16 cellular contexts compared by ENCODE assay signal in the genomic region with DNA sequence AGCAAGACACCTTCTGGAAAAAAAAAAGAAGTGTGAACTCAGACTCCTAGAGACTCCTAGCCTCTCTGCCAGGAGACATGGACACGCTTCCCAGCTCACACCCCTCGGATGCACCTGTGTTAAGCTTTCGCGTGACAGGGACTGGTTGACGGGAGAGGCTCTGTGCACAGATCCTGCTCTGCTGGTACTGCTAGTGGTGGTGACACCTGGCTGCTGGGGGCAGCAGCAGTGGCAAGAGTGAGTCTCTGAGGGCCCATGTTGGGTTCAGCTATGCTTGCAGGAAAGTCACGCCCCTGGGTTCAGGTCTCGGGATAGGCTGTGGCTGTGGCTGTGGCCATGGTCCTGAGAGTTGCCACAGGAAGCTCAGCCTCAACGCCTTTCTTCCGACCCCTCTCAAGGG.
A peak's percentile ranks its signal among the peaks of the same experiment; 100 is the strongest.
DNase-seq lines count a peak whose midpoint lies in the region; ATAC-seq and TF ChIP-seq lines count a peak whose summit lies in the region.
"Had no signal": no experiment of that assay in that cellular context is flagged by ENCODE, and none has a peak within 500 bp of the region (broad histone marks: within the 10 kb centered on the region; RNA-seq: fewer than 3 reads in every experiment).

No MANE protein-coding gene starts in this region.

- TF ChIP-seq CTCF in WTC11 (IDR thresholded peaks at IDR 0.05) (no peak), PC-9 (conservative IDR thresholded peaks at IDR 0.05) (no peak)

- peaks cover 7% of the 10 kb centered on the region for H3K4me1 Mint-ChIP-seq in WTC11
- H3K4me1 Mint-ChIP-seq: CD14-positive monocyte had no signal

- H3K36me3 Mint-ChIP-seq in WTC11: no peaks in the 10 kb centered on the region
- H3K36me3 Mint-ChIP-seq: CD14-positive monocyte; CD8-positive, alpha-beta T cell had no signal

- H4K91ac ChIP-seq in trophoblast cell (ENCODE audit: low read depth, low read length): no peak overlapping the region

- CTCF ChIA-PET in WTC11 (lab: Charles Lee): no interaction called here
- CTCF ChIA-PET in PC-9 (lab: Charles Lee): no interaction called here

- no TSS peak for BruUV-seq in PC-9 (replicated peaks; lab: Mats Ljungman, UMichigan)

- H2BK5ac ChIP-seq in trophoblast cell (ENCODE audit: low read depth, low read length, poor library complexity): no peak overlapping the region

- H4K8ac ChIP-seq in trophoblast cell (ENCODE audit: low read depth, low read length): no peak overlapping the region

- no peak overlapping the region for H3K4me3 ChIP-seq in trophoblast cell (ENCODE audit: low read depth, low read length)
- H3K4me3 ChIP-seq in PC-9: no peak overlapping the region
- H3K4me3 ChIP-seq: GM12878, GM23338 had no signal

- H3K27ac ChIP-seq in trophoblast cell (ENCODE audit: low read depth, low read length) (no peak overlapping the region), PC-9 (no peak overlapping the region)
- H3K27ac ChIP-seq: 22Rv1 had no signal

- H3K4me1 ChIP-seq in trophoblast cell (ENCODE audit: control insufficient read depth in 1 of 2, insufficient read depth in 2 of 2, low read length in 2 of 2): no peaks in the 10 kb centered on the region
- no peaks in the 10 kb centered on the region for H3K4me1 ChIP-seq in PC-9 (replicated peaks; ENCODE audit: insufficient read depth)

- WGBS in trophoblast cell (ENCODE audit: extremely low coverage, insufficient coverage, insufficient read length): no CpG with 5 or more reads among the region's 9 CpGs

- H3K9me2 ChIP-seq in PC-9 (ENCODE audit: insufficient read depth): no peaks in the 10 kb centered on the region

- H3K18ac ChIP-seq in trophoblast cell (ENCODE audit: low read length): no peak overlapping the region

- ATAC-seq in WTC11: no peak; the same call in 1 of the 2 replicates
- ATAC-seq: CD8-positive, alpha-beta T cell; GM12878; GM23338 had no signal

- POLR2A ChIA-PET in WTC11 (lab: Charles Lee) (interaction anchor here (0.6 to 0.7 kb wide), 2 partner anchors 198 to 256 kb away, joined by 3 read pairs; no protein-coding TSS in a partner anchor), PC-9 (lab: Charles Lee; ENCODE audit: unreplicated experiment) (interaction anchor here (0.6 kb wide), 1 partner anchor 94 kb away, joined by 4 read pairs; no protein-coding TSS in a partner anchor)

- no peaks in the 10 kb centered on the region for H3K36me3 ChIP-seq in trophoblast cell (ENCODE audit: control insufficient read depth in 1 of 2, insufficient read depth in 2 of 2, low read length in 2 of 2)
- H3K36me3 ChIP-seq in PC-9 (ENCODE audit: low read depth): no peaks in the 10 kb centered on the region

- H4K12ac ChIP-seq in trophoblast cell (ENCODE audit: low read depth, low read length): no peak overlapping the region

- H3K27me3 ChIP-seq in trophoblast cell (ENCODE audit: insufficient read depth, low read length): no peaks in the 10 kb centered on the region
- H3K27me3 ChIP-seq in PC-9 (ENCODE audit: insufficient read depth, low read depth): no peaks in the 10 kb centered on the region

- H3K79me1 ChIP-seq in trophoblast cell (ENCODE audit: low read length): no peaks in the 10 kb centered on the region

- no peaks in the 10 kb centered on the region for H3K9me3 ChIP-seq in trophoblast cell (ENCODE audit: insufficient read depth, low read depth, low read length)
- no peaks in the 10 kb centered on the region for H3K9me3 ChIP-seq in PC-9 (ENCODE audit: insufficient read depth, low read depth)

- peak; percentile 46 for DNase-seq in activated effector memory CD4-positive, alpha-beta T cell treated with anti-CD3 and anti-CD28 coated beads, Interleukin-2, amount 50 U/mL, for 16 hours
- no peak for DNase-seq in activated effector memory CD4-positive, alpha-beta T cell treated with Interleukin-2 at 50 U/mL for 16 hours
- DNase-seq in RPMI8226: peak; percentile 14
- no peak for DNase-seq in trophoblast cell
- no peak for DNase-seq in WTC11 (ENCODE audit: low spot score)
- DNase-seq in nucleus accumbens (lab: John Stamatoyannopoulos, UW): no peak
- no peak for DNase-seq in PC-9
- DNase-seq in HCEC 1CT: no peak
- DNase-seq: CD8-positive, alpha-beta T cell; COR-L47; H7; IMR-90 had no signal

- no peak overlapping the region for H3K27ac Mint-ChIP-seq in WTC11
- H3K27ac Mint-ChIP-seq: CD14-positive monocyte; CD8-positive, alpha-beta T cell; GM23338 had no signal

- H4K20me1 ChIP-seq in PC-9 (ENCODE audit: insufficient read depth): no peaks in the 10 kb centered on the region

- intact Hi-C loops in PC-9 (cut with micrococcal nuclease; ENCODE audit: unreplicated experiment): no loop called here

- no peaks in the 10 kb centered on the region for H3F3A ChIP-seq in PC-9 (ENCODE audit: insufficient read depth, low read depth)

- no peaks in the 10 kb centered on the region; the same call in 1 of the 2 replicates for H3K27me3 Mint-ChIP-seq in WTC11 (ENCODE audit: low read depth)

- H3K14ac ChIP-seq in trophoblast cell (ENCODE audit: low read length): no peak overlapping the region

- H2BK12ac ChIP-seq in trophoblast cell (ENCODE audit: low read length): no peak overlapping the region

- no peak overlapping the region for H3K4ac ChIP-seq in trophoblast cell (ENCODE audit: low read depth, low read length)

- H2AK5ac ChIP-seq in trophoblast cell (ENCODE audit: low read length): no peak overlapping the region

- no peak overlapping the region for H3K23ac ChIP-seq in trophoblast cell (ENCODE audit: low read length)

- H3K4me2 ChIP-seq in trophoblast cell (ENCODE audit: low read length) (no peak overlapping the region), PC-9 (no peak overlapping the region)
- H3K4me2 ChIP-seq: GM23338 had no signal

- H3K79me2 ChIP-seq in trophoblast cell (ENCODE audit: control insufficient read depth, insufficient read depth, low read length, poor library complexity) (no peaks in the 10 kb centered on the region), PC-9 (ENCODE audit: low read depth) (no peaks in the 10 kb centered on the region)

- peak overlapping the region; percentile 44 for H3K9ac ChIP-seq in trophoblast cell (ENCODE audit: low read length)

- H3K4me3 Mint-ChIP-seq in WTC11: no peak overlapping the region
- H3K4me3 Mint-ChIP-seq: CD14-positive monocyte; CD8-positive, alpha-beta T cell; GM23338 had no signal

- H2BK120ac ChIP-seq in trophoblast cell (ENCODE audit: insufficient read depth, low read length, poor library complexity): no peak overlapping the region

- no peaks in the 10 kb centered on the region for H3K9me3 Mint-ChIP-seq in WTC11
- H3K9me3 Mint-ChIP-seq: CD8-positive, alpha-beta T cell; GM23338 had no signal

- H2AFZ ChIP-seq in trophoblast cell (ENCODE audit: insufficient read depth, low read length, poor library complexity) (no peak overlapping the region), PC-9 (no peak overlapping the region)
- H2AFZ ChIP-seq: GM23338 had no signal

TF ChIP-seq in WTC11, 78 proteins besides CTCF, POLR2A, EP300 and RAD21 (continues in another document):
- TF ChIP-seq ARID4B (CRISPR knock-in tag; IDR thresholded peaks at IDR 0.05; ENCODE audit: borderline replicate concordance) (no peak), IRF2 (CRISPR knock-in tag; IDR thresholded peaks at IDR 0.05; ENCODE audit: borderline replicate concordance, low read depth) (no peak)
- TF ChIP-seq, protein P1, sequence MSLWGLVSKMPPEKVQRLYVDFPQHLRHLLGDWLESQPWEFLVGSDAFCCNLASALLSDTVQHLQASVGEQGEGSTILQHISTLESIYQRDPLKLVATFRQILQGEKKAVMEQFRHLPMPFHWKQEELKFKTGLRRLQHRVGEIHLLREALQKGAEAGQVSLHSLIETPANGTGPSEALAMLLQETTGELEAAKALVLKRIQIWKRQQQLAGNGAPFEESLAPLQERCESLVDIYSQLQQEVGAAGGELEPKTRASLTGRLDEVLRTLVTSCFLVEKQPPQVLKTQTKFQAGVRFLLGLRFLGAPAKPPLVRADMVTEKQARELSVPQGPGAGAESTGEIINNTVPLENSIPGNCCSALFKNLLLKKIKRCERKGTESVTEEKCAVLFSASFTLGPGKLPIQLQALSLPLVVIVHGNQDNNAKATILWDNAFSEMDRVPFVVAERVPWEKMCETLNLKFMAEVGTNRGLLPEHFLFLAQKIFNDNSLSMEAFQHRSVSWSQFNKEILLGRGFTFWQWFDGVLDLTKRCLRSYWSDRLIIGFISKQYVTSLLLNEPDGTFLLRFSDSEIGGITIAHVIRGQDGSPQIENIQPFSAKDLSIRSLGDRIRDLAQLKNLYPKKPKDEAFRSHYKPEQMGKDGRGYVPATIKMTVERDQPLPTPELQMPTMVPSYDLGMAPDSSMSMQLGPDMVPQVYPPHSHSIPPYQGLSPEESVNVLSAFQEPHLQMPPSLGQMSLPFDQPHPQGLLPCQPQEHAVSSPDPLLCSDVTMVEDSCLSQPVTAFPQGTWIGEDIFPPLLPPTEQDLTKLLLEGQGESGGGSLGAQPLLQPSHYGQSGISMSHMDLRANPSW (CRISPR knock-in tag; conservative IDR thresholded peaks at IDR 0.05; ENCODE audit: low read depth): no peak

Comparison
In these comparisons a context has a peak if more than half of its experiments do, and no peak if none do; other contexts are left out.
1. DNase-seq: peak in activated effector memory CD4-positive, alpha-beta T cell treated with anti-CD3 and anti-CD28 coated beads, Interleukin-2, amount 50 U/mL, for 16 hours (single experiment) and RPMI8226 (single experiment); none in activated effector memory CD4-positive, alpha-beta T cell treated with Interleukin-2 at 50 U/mL for 16 hours (single experiment), trophoblast cell (0 of 2), WTC11 (single experiment), nucleus accumbens (0 of 56), PC-9 (0 of 2) and HCEC 1CT (single experiment).